Comparison of ENCODE assay signal across 6 cellular contexts in genomic region chr11:8818421-8818820, GRCh38.
"Had no signal": no experiment of that assay in that cellular context is flagged by ENCODE, and none has a peak within 500 bp of the region (broad histone marks: within the 10 kb centered on the region; RNA-seq: fewer than 3 reads in every experiment).

No MANE protein-coding gene starts in this region.

- H2AFZ ChIP-seq: GM23248 had no signal

- H3K27ac Mint-ChIP-seq: IgD-negative memory B cell had no signal

- H3K9me3 Mint-ChIP-seq: IgD-negative memory B cell had no signal

- H3K9me3 ChIP-seq: HAP-1 had no signal

- DNase-seq: GM23248, GOT3, H7, KBM-7 had no signal

- H3K4me3 Mint-ChIP-seq: IgD-negative memory B cell had no signal

- H3K4me1 Mint-ChIP-seq: IgD-negative memory B cell had no signal

- H3K4me3 ChIP-seq: GM23248, HAP-1 had no signal

- H3K9ac ChIP-seq: GM23248 had no signal

- H3K36me3 Mint-ChIP-seq: IgD-negative memory B cell had no signal

- H3K36me3 ChIP-seq: HAP-1 had no signal

- H3K27ac ChIP-seq: GM23248 had no signal
